Comparison of ENCODE assay signal across 9 cellular contexts in genomic region chr4:54439831-54440243, GRCh38.
A peak's percentile ranks its signal among the peaks of the same experiment; 100 is the strongest.
DNase-seq lines count a peak whose midpoint lies in the region; FAIRE-seq and TF ChIP-seq lines count a peak whose summit lies in the region.
"Had no signal": no experiment of that assay in that cellular context is flagged by ENCODE, and none has a peak within 500 bp of the region (broad histone marks: within the 10 kb centered on the region; RNA-seq: fewer than 3 reads in every experiment).

No MANE protein-coding gene starts in this region.

- WGBS in esophagus squamous epithelium, 2 donors, result 37 to 62% methylated on average over 1 to 5 of the region's 6 CpGs

- no peak for FAIRE-seq in kidney (lab: Jason Lieb, UNC)

- H3K9me3 Mint-ChIP-seq in progenitor cell of endocrine pancreas (ENCODE audit: low read depth), result no peaks in the 10 kb centered on the region

- H3K36me3 Mint-ChIP-seq in progenitor cell of endocrine pancreas (ENCODE audit: insufficient read depth), result no peaks in the 10 kb centered on the region

- H3K4me3 ChIP-seq in esophagus squamous epithelium (peak overlapping the region in 1 of 4 donors; percentile 26), kidney (ENCODE audit: low read length in 2 of 2) (no peak overlapping the region)
- H3K4me3 ChIP-seq: vagina had no signal

- H3K4me3 Mint-ChIP-seq in progenitor cell of endocrine pancreas (ENCODE audit: low read depth), result no peak overlapping the region

- H3K36me3 ChIP-seq in esophagus squamous epithelium, result no peaks in the 10 kb centered on the region
- no peaks in the 10 kb centered on the region for H3K36me3 ChIP-seq in kidney (ENCODE audit: control insufficient read depth in 1 of 2, insufficient read depth in 2 of 2, low read length in 2 of 2)
- H3K36me3 ChIP-seq: vagina had no signal

- no peaks in the 10 kb centered on the region for H3K4me1 Mint-ChIP-seq in progenitor cell of endocrine pancreas (ENCODE audit: low read depth)

- H3K4me1 ChIP-seq in esophagus squamous epithelium, result peaks cover 0 to 21% (median 0%) of the 10 kb centered on the region in 3 donors
- no peaks in the 10 kb centered on the region for H3K4me1 ChIP-seq in kidney (ENCODE audit: control insufficient read depth in 1 of 2, insufficient read depth in 1 of 2, low read depth in 1 of 2, low read length in 2 of 2)
- H3K4me1 ChIP-seq: vagina had no signal

- DNase-seq in CMK (ENCODE audit: low read depth) (peak; percentile 83), NCI-H69 (lab: John Stamatoyannopoulos, UW) (peak; percentile 54), dedifferentiated amniotic fluid mesenchymal stem cell (ENCODE audit: extremely low spot score) (peak; percentile 34), mucosa of gallbladder (ENCODE audit: low spot score) (peak; percentile 11), NCI-H2107 (lab: John Stamatoyannopoulos, UW) (no peak), progenitor cell of endocrine pancreas (ENCODE audit: low spot score, unreplicated experiment) (no peak), esophagus squamous epithelium (lab: John Stamatoyannopoulos, UW) (no peak), kidney (no peak)

- H3K27ac ChIP-seq in esophagus squamous epithelium, result peak overlapping the region in 2 of 4 donors; percentile 29 to 53
- H3K27ac ChIP-seq in kidney (ENCODE audit: low read depth in 2 of 2, low read length in 2 of 2), result no peak overlapping the region
- H3K27ac ChIP-seq: vagina had no signal

- H3K27me3 Mint-ChIP-seq in progenitor cell of endocrine pancreas, result peaks cover 4% of the 10 kb centered on the region

- TF ChIP-seq POLR2A in esophagus squamous epithelium (IDR thresholded peaks at IDR 0.05), result no peak

- no peak overlapping the region for H3K9ac ChIP-seq in kidney (ENCODE audit: low read length in 2 of 2)

- H3K9me3 ChIP-seq in esophagus squamous epithelium, result no peaks in the 10 kb centered on the region
- H3K9me3 ChIP-seq in kidney (ENCODE audit: control insufficient read depth in 1 of 2, low read length in 2 of 2), result no peaks in the 10 kb centered on the region
- H3K9me3 ChIP-seq: vagina had no signal

- TF ChIP-seq CTCF in progenitor cell of endocrine pancreas (IDR thresholded peaks at IDR 0.05; ENCODE audit: unreplicated experiment) (no peak), esophagus squamous epithelium (IDR thresholded peaks at IDR 0.05) (no peak), kidney (IDR thresholded peaks at IDR 0.05; ENCODE audit: borderline replicate concordance, extremely low read depth, insufficient read depth) (no peak)

- intact Hi-C loops in esophagus squamous epithelium (cut with DNase I), result no loop called here
- intact Hi-C loops in kidney (cut with DNase I), result no loop called here

- H3K27ac Mint-ChIP-seq in progenitor cell of endocrine pancreas, result no peak overlapping the region

- no peaks in the 10 kb centered on the region for H3K27me3 ChIP-seq in esophagus squamous epithelium
- H3K27me3 ChIP-seq: vagina had no signal

Comparison
In these comparisons a context has a peak if more than half of its experiments do, and no peak if none do; other contexts are left out.
1. DNase-seq: peak in CMK (single experiment), NCI-H69 (single experiment), dedifferentiated amniotic fluid mesenchymal stem cell (single experiment) and mucosa of gallbladder (single experiment); none in NCI-H2107 (single experiment), progenitor cell of endocrine pancreas (single experiment), esophagus squamous epithelium (single experiment) and kidney (single experiment).